ENCODE assay signal across 9 cellular contexts in the genomic region with DNA sequence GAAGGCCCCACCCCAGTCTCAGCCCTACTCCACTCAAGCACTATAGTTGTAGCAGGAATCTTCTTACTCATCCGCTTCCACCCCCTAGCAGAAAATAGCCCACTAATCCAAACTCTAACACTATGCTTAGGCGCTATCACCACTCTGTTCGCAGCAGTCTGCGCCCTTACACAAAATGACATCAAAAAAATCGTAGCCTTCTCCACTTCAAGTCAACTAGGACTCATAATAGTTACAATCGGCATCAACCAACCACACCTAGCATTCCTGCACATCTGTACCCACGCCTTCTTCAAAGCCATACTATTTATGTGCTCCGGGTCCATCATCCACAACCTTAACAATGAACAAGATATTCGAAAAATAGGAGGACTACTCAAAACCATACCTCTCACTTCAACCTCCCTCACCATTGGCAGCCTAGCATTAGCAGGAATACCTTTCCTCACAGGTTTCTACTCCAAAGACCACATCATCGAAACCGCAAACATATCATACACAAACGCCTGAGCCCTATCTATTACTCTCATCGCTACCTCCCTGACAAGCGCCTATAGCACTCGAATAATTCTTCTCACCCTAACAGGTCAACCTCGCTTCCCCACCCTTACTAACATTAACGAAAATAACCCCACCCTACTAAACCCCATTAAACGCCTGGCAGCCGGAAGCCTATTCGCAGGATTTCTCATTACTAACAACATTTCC.
"Had no signal": no experiment of that assay in that cellular context is flagged by ENCODE, and none has a peak within 500 bp of the region (broad histone marks: within the 10 kb centered on the region; RNA-seq: fewer than 3 reads in every experiment).

No MANE protein-coding gene starts in this region.

- H3K36me3 ChIP-seq: HAP-1 had no signal

- H3K9me3 ChIP-seq: HAP-1 had no signal

- H3K9ac ChIP-seq: KMS-11 had no signal

- DNase-seq: H7, HFFc6, IMR-90, KBM-7 had no signal

- H2AFZ ChIP-seq: GM23338 had no signal

- H3K4me1 ChIP-seq: HAP-1 had no signal

- H3K27ac Mint-ChIP-seq: GM23338, HFFc6 had no signal

- H3K27ac ChIP-seq: HL-60, KMS-11 had no signal

- H3K9me3 Mint-ChIP-seq: GM23338, HFFc6 had no signal

- ATAC-seq: GM23338, HCT116 had no signal

- H3K4me2 ChIP-seq: GM23338, KMS-11 had no signal

- H3K4me3 ChIP-seq: GM23338, HAP-1 had no signal
